ENCODE assay signal across 8 cellular contexts in the genomic region with DNA sequence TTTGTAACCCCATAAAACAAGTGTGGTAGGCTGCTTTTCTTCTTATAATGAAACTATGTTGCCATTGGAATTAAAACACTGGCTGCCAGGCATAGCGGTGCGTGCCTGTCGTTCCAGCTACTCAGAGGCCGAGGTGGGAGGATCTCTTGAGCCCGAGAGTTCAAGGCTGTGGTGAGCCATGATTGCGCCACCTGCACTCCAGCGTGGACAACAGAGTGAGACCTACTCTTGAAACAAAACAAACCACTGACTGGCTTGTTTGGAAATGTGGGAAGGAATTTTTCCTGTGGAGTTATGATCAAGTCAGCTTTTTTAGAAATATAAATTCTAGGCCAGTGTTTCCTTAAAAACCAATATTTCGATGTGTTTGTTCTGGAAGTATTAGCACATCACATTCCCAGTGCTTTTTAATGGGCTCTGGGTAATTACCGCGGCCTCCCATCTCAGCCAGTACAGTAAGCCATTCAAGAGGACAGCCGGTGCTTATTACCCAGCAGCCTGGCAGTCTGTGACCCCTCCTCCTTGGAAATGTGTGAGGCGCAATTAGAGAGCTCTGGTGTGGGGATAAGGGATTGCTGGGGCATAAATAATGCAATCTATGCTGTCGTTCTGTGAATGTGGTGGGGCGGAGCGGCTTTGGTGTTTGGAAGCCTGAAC. TPM values are rescaled to one million over a fixed set of nuclear protein-coding genes. Genes with fewer than 3 reads are reported as not detected.
DNase-seq lines count a peak whose midpoint lies in the region; TF ChIP-seq lines count a peak whose summit lies in the region.

No MANE protein-coding gene starts in this region.

- CTCF ChIA-PET in GM10248 (lab: Yijun Ruan, JAX): interaction anchor here (1.5 kb wide), 1 partner anchor 11 kb away, joined by 3 read pairs; no protein-coding TSS in a partner anchor

- no peaks in the 10 kb centered on the region for H3K27me3 ChIP-seq in BLaER1 treated with 17β-estradiol and CSF1 and Interleukin-3, amounts not matched to agents 10 nM and 100 nM
- H3K27me3 ChIP-seq in breast epithelium: no peaks in the 10 kb centered on the region
- H3K27me3 ChIP-seq in liver (ENCODE audit: control insufficient read depth in 4 of 4, insufficient read depth in 4 of 4, low read length in 3 of 4): no peaks in the 10 kb centered on the region
- no peaks in the 10 kb centered on the region for H3K27me3 ChIP-seq in transverse colon

- 37% methylated on average over 15 of the region's 15 CpGs for WGBS in liver
- WGBS in transverse colon (ENCODE audit: low coverage in 1 of 2), 2 donors: 65 to 84% methylated on average over 12 to 15 of the region's 15 CpGs

- peak overlapping the region in 2 of 11 experiments; percentile 5 to 15; a peak in 2 of 22 replicates for H3K27ac ChIP-seq in BLaER1 treated with 17β-estradiol and CSF1 and Interleukin-3, amounts not matched to agents 10 nM and 100 nM
- H3K27ac ChIP-seq in breast epithelium (peak overlapping the region; percentile 71 to 90), liver (ENCODE audit: low read depth in 1 of 2, low read length in 2 of 2) (peak overlapping the region; percentile 88 to 95), transverse colon (peak overlapping the region; percentile 71 to 84 (median 74))

- TF ChIP-seq POLR2A in breast epithelium (IDR thresholded peaks at IDR 0.05) (no peak), transverse colon (IDR thresholded peaks at IDR 0.05) (no peak)

- in situ Hi-C loops in transverse colon (cut with MboI; ENCODE audit: low pct_ligation_motif_present in 1 of 4, low pct_unique_long_range_greater_than_20kb in 1 of 4, low sequenced_read_pairs in 3 of 4): no loop called here

- peaks cover 64 to 97% (median 86%) of the 10 kb centered on the region in 11 experiments for H4K20me1 ChIP-seq in BLaER1 treated with 17β-estradiol and CSF1 and Interleukin-3, amounts not matched to agents 10 nM and 100 nM

- H3K36me3 ChIP-seq in BLaER1 treated with 17β-estradiol and CSF1 and Interleukin-3, amounts not matched to agents 10 nM and 100 nM: peaks cover 19 to 46% (median 28%) of the 10 kb centered on the region in 11 experiments
- H3K36me3 ChIP-seq in breast epithelium (no peaks in the 10 kb centered on the region), liver (ENCODE audit: control insufficient read depth in 4 of 4, insufficient read depth in 3 of 4, low read depth in 1 of 4, low read length in 3 of 4) (no peaks in the 10 kb centered on the region), transverse colon (no peaks in the 10 kb centered on the region)

- no peak for TF ChIP-seq EP300 in transverse colon (IDR thresholded peaks at IDR 0.05; ENCODE audit: low read depth)

- TF ChIP-seq RAD21 in liver (IDR thresholded peaks at IDR 0.05): peak; percentile 37 to 54

- POLR2A ChIA-PET in GM10248 (lab: Yijun Ruan, JAX): no interaction called here

- H3K9ac ChIP-seq in BLaER1 treated with 17β-estradiol and CSF1 and Interleukin-3, amounts not matched to agents 10 nM and 100 nM: no peak overlapping the region
- peak overlapping the region in 1 of 2 donors; percentile 9 for H3K9ac ChIP-seq in liver (ENCODE audit: low read depth in 1 of 2, low read length in 2 of 2)

- TF ChIP-seq CTCF in breast epithelium (IDR thresholded peaks at IDR 0.05) (no peak), liver (IDR thresholded peaks at IDR 0.05; ENCODE audit: low read depth, low read length, missing input control) (no peak), transverse colon (IDR thresholded peaks at IDR 0.05) (no peak), GM10248 (IDR thresholded peaks at IDR 0.05; ENCODE audit: control extremely low read depth, extremely low read depth, low read depth, missing control alignments) (no peak)

- H3K4me1 ChIP-seq in BLaER1 treated with 17β-estradiol and CSF1 and Interleukin-3, amounts not matched to agents 10 nM and 100 nM: peaks cover 47 to 89% (median 77%) of the 10 kb centered on the region in 10 experiments
- H3K4me1 ChIP-seq in breast epithelium (peaks cover 0 to 6% of the 10 kb centered on the region in 2 donors), liver (ENCODE audit: control insufficient read depth in 4 of 4, insufficient read depth in 4 of 4, low read length in 3 of 4) (peaks cover 18 to 59% (median 51%) of the 10 kb centered on the region in 4 donors), transverse colon (peaks cover 34 to 67% (median 42%) of the 10 kb centered on the region in 4 donors)

- no peak overlapping the region for H3K4me3 ChIP-seq in BLaER1 treated with 17β-estradiol and CSF1 and Interleukin-3, amounts not matched to agents 10 nM and 100 nM
- H3K4me3 ChIP-seq in breast epithelium (peak overlapping the region in 1 of 3 donors; percentile 10), liver (ENCODE audit: low read depth in 1 of 3, low read length in 3 of 3) (no peak overlapping the region), transverse colon (no peak overlapping the region)

- DNase-seq in NCI-H2029 (lab: John Stamatoyannopoulos, UW) (peak; percentile 65), breast epithelium (ENCODE audit: low spot score in 2 of 2) (peak in 1 of 2 donors; percentile 78), transverse colon (peak; percentile 68), NCI-H128 (lab: John Stamatoyannopoulos, UW; ENCODE audit: unreplicated experiment) (no peak), GM10248 (ENCODE audit: extremely low spot score) (no peak)
- no peak for DNase-seq in activated CD4-positive, alpha-beta T cell treated with anti-CD3 and anti-CD28 coated beads for 48 hours

- peak overlapping the region in 9 of 11 experiments; percentile 19 to 59 (median 46); a peak in 15 of 22 replicates for H3K4me2 ChIP-seq in BLaER1 treated with 17β-estradiol and CSF1 and Interleukin-3, amounts not matched to agents 10 nM and 100 nM

- peaks cover 0 to 9% (median 0%) of the 10 kb centered on the region in 11 experiments; a peak in 3 of 22 replicates for H3K9me3 ChIP-seq in BLaER1 treated with 17β-estradiol and CSF1 and Interleukin-3, amounts not matched to agents 10 nM and 100 nM (replicated peaks in 1 of 11)
- no peaks in the 10 kb centered on the region for H3K9me3 ChIP-seq in breast epithelium
- H3K9me3 ChIP-seq in liver (ENCODE audit: control insufficient read depth in 4 of 4, low read length in 3 of 4): no peaks in the 10 kb centered on the region
- H3K9me3 ChIP-seq in transverse colon: no peaks in the 10 kb centered on the region

- intact Hi-C loops in breast epithelium (cut with DNase I; ENCODE audit: low total_unique reads) (no loop called here), transverse colon (cut with DNase I; ENCODE audit: low total_unique reads) (no loop called here)

TF ChIP-seq in liver, 16 proteins besides CTCF, POLR2A, EP300 and RAD21 (continues in another document):
- no peak for TF ChIP-seq HNF4G (IDR thresholded peaks at IDR 0.05)
- TF ChIP-seq GABPA (IDR thresholded peaks at IDR 0.05 in 1 of 2, conservative IDR thresholded peaks at IDR 0.05 in 1 of 2): no peak
- TF ChIP-seq, protein P1, sequence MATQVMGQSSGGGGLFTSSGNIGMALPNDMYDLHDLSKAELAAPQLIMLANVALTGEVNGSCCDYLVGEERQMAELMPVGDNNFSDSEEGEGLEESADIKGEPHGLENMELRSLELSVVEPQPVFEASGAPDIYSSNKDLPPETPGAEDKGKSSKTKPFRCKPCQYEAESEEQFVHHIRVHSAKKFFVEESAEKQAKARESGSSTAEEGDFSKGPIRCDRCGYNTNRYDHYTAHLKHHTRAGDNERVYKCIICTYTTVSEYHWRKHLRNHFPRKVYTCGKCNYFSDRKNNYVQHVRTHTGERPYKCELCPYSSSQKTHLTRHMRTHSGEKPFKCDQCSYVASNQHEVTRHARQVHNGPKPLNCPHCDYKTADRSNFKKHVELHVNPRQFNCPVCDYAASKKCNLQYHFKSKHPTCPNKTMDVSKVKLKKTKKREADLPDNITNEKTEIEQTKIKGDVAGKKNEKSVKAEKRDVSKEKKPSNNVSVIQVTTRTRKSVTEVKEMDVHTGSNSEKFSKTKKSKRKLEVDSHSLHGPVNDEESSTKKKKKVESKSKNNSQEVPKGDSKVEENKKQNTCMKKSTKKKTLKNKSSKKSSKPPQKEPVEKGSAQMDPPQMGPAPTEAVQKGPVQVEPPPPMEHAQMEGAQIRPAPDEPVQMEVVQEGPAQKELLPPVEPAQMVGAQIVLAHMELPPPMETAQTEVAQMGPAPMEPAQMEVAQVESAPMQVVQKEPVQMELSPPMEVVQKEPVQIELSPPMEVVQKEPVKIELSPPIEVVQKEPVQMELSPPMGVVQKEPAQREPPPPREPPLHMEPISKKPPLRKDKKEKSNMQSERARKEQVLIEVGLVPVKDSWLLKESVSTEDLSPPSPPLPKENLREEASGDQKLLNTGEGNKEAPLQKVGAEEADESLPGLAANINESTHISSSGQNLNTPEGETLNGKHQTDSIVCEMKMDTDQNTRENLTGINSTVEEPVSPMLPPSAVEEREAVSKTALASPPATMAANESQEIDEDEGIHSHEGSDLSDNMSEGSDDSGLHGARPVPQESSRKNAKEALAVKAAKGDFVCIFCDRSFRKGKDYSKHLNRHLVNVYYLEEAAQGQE (IDR thresholded peaks at IDR 0.05): peak; percentile 61
- TF ChIP-seq EGR1 (IDR thresholded peaks at IDR 0.05; ENCODE audit: low read depth in 2 of 2): no peak
- TF ChIP-seq, protein P2, sequence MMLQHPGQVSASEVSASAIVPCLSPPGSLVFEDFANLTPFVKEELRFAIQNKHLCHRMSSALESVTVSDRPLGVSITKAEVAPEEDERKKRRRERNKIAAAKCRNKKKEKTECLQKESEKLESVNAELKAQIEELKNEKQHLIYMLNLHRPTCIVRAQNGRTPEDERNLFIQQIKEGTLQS (IDR thresholded peaks at IDR 0.05): no peak
- TF ChIP-seq, protein P3, sequence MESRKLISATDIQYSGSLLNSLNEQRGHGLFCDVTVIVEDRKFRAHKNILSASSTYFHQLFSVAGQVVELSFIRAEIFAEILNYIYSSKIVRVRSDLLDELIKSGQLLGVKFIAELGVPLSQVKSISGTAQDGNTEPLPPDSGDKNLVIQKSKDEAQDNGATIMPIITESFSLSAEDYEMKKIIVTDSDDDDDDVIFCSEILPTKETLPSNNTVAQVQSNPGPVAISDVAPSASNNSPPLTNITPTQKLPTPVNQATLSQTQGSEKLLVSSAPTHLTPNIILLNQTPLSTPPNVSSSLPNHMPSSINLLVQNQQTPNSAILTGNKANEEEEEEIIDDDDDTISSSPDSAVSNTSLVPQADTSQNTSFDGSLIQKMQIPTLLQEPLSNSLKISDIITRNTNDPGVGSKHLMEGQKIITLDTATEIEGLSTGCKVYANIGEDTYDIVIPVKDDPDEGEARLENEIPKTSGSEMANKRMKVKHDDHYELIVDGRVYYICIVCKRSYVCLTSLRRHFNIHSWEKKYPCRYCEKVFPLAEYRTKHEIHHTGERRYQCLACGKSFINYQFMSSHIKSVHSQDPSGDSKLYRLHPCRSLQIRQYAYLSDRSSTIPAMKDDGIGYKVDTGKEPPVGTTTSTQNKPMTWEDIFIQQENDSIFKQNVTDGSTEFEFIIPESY (IDR thresholded peaks at IDR 0.05): peak; percentile 59
- peak; percentile 87 for TF ChIP-seq NR2F2 (IDR thresholded peaks at IDR 0.05)
- peak; percentile 89 to 93 for TF ChIP-seq HNF4A (conservative IDR thresholded peaks at IDR 0.05)
- TF ChIP-seq FOXA1 (IDR thresholded peaks at IDR 0.05): peak; percentile 11
- peak; percentile 94 to 97 for TF ChIP-seq RXRA (IDR thresholded peaks at IDR 0.05)

RNA-seq across cellular contexts. Expression of a gene that starts 58.3 kb away (rescaled TPM):
- total RNA-seq in breast epithelium: 10 to 100 TPM; 29.0 to 53.7 (median 40.6) TPM
- total RNA-seq in liver: 10 to 100 TPM; 12.1 to 21.7 TPM
- polyA plus RNA-seq in liver: 1 to 10 TPM; 3.4 to 5.0 TPM
- total RNA-seq in transverse colon: 100 to 1,000 TPM in 3 of 4 donors, 10 to 100 TPM in 1; 91.7 to 247 (median 115) TPM

Comparison
In these comparisons a context has a peak if more than half of its experiments do, and no peak if none do; other contexts are left out.
1. DNase-seq: peak in NCI-H2029 (single experiment) and transverse colon (single experiment); none in activated CD4-positive, alpha-beta T cell treated with anti-CD3 and anti-CD28 coated beads for 48 hours (single experiment), NCI-H128 (single experiment) and GM10248 (single experiment).